In genomic region chr21:15096146-15096545, GRCh38 we compare ENCODE assay signal across 40 cellular contexts.
"Had no signal": no experiment of that assay in that cellular context is flagged by ENCODE, and none has a peak within 500 bp of the region (broad histone marks: within the 10 kb centered on the region; RNA-seq: fewer than 3 reads in every experiment).

No MANE protein-coding gene starts in this region.

- H3K9me3 Mint-ChIP-seq: activated CD4-positive, alpha-beta memory T cell treated with anti-CD3 and anti-CD28 coated beads, Interleukin-2, amount 10 ng/mL, durations not matched to agents 7 days and 5 days; activated CD4-positive, alpha-beta T cell treated with anti-CD3 and anti-CD28 coated beads, Interleukin-2, amount 10 ng/mL, durations not matched to agents 7 days and 5 days; activated naive CD4-positive, alpha-beta T cell treated with anti-CD3 and anti-CD28 coated beads, Interleukin-2, amount 10 ng/mL, durations not matched to agents 7 days and 5 days; activated naive CD4-positive, alpha-beta T cell treated with anti-CD3 and anti-CD28 coated beads, Interleukin-2, amount 50 U/mL, for 24 hours; activated naive CD8-positive, alpha-beta T cell treated with anti-CD3 and anti-CD28 coated beads, Interleukin-2, amount 10 ng/mL, durations not matched to agents 7 days and 5 days; activated naive CD8-positive, alpha-beta T cell treated with anti-CD3 and anti-CD28 coated beads, Interleukin-2, amount 50 U/mL, for 24 hours; activated T-cell treated with anti-CD3 and anti-CD28 coated beads, Interleukin-2, amount 50 U/mL, for 24 hours; activated T-helper 2 cell treated with anti-CD3 and anti-CD28 coated beads, Interferon-gamma antibody, Interleukin-2, Interleukin-4, amounts not matched to agents 10 μg/mL and 5 μg/mL and 100 μg/mL, durations not matched to agents 14 hours and 24 hours and 36 hours; central memory CD8-positive, alpha-beta T cell; T-helper 1 cell treated with Interleukin-12 subunit alpha and Interleukin-12 subunit beta and Interleukin-4 antibody, amounts not matched to agents 30 μg/mL and 1 μg/mL, for 36 hours; T-helper 2 cell treated with Interferon-gamma antibody and Interleukin-4, amounts not matched to agents 5 μg/mL and 100 μg/mL, for 36 hours; WTC11 had no signal

- DNase-seq: activated CD4-positive, alpha-beta memory T cell treated with anti-CD3 and anti-CD28 coated beads, Interleukin-2, amount 10 ng/mL, durations not matched to agents 7 days and 5 days; activated CD4-positive, alpha-beta T cell treated with anti-CD3 and anti-CD28 coated beads for 1 hour; activated CD4-positive, alpha-beta T cell treated with anti-CD3 and anti-CD28 coated beads for 36 hours; activated CD4-positive, alpha-beta T cell treated with anti-CD3 and anti-CD28 coated beads for 48 hours; activated CD4-positive, alpha-beta T cell treated with anti-CD3 and anti-CD28 coated beads, Interleukin-2, amount 10 ng/mL, durations not matched to agents 7 days and 5 days; activated CD4-positive, alpha-beta T cell treated with anti-CD3 and anti-CD28 coated beads, Interleukin-2, amount 50 U/mL, for 48 hours; activated CD4-positive, CD25-positive, alpha-beta regulatory T cell; activated CD8-positive, alpha-beta memory T cell treated with anti-CD3 and anti-CD28 coated beads for 24 hours; activated CD8-positive, alpha-beta memory T cell treated with anti-CD3 and anti-CD28 coated beads, Interleukin-2, amount 10 ng/mL, durations not matched to agents 7 days and 5 days; activated CD8-positive, alpha-beta memory T cell treated with anti-CD3 and anti-CD28 coated beads, Interleukin-2, amount 50 U/mL, for 48 hours; activated CD8-positive, alpha-beta T cell treated with anti-CD3 and anti-CD28 coated beads, Interleukin-2, amount 10 ng/mL, durations not matched to agents 7 days and 5 days; activated effector memory CD4-positive, alpha-beta T cell treated with Interleukin-2 at 50 U/mL for 16 hours; activated gamma-delta T cell; activated naive CD4-positive, alpha-beta T cell treated with anti-CD3 and anti-CD28 coated beads, Interleukin-2, amount 10 ng/mL, durations not matched to agents 7 days and 5 days; activated naive CD4-positive, alpha-beta T cell treated with Interleukin-2 at 50 U/mL for 16 hours; activated naive CD8-positive, alpha-beta T cell treated with anti-CD3 and anti-CD28 coated beads, Interleukin-2, amount 10 ng/mL, durations not matched to agents 7 days and 5 days; activated naive CD8-positive, alpha-beta T cell treated with anti-CD3 and anti-CD28 coated beads, Interleukin-2, amount 50 U/mL, for 24 hours; activated T-cell treated with anti-CD3 and anti-CD28 coated beads, Interleukin-2, amount 50 U/mL, for 24 hours; activated T-cell treated with anti-CD3 and anti-CD28 coated beads, Interleukin-2, amount 50 U/mL, for 48 hours; amygdala; anterior cingulate cortex; caudate nucleus; cerebellar nuclear complex; T-helper 1 cell; T-helper 2 cell; T-helper 9 cell had no signal

- ATAC-seq: activated CD4-positive, alpha-beta T cell treated with anti-CD3 and anti-CD28 coated beads for 36 hours; activated CD4-positive, CD25-positive, alpha-beta regulatory T cell treated with anti-CD3 and anti-CD28 coated beads, Interleukin-2, amount 50 U/mL, for 24 hours; activated CD8-positive, alpha-beta memory T cell treated with anti-CD3 and anti-CD28 coated beads, Interleukin-2, amount 10 ng/mL, durations not matched to agents 7 days and 5 days; activated CD8-positive, alpha-beta T cell treated with anti-CD3 and anti-CD28 coated beads, Interleukin-2, amount 10 ng/mL, durations not matched to agents 7 days and 5 days; activated naive CD8-positive, alpha-beta T cell treated with anti-CD3 and anti-CD28 coated beads, Interleukin-2, amount 50 U/mL, for 24 hours; WTC11 had no signal

- H3K4me1 Mint-ChIP-seq: activated CD4-positive, alpha-beta memory T cell treated with anti-CD3 and anti-CD28 coated beads, Interleukin-2, amount 10 ng/mL, durations not matched to agents 7 days and 5 days; activated CD4-positive, alpha-beta T cell treated with anti-CD3 and anti-CD28 coated beads for 36 hours; activated CD4-positive, alpha-beta T cell treated with anti-CD3 and anti-CD28 coated beads, Interleukin-2, amount 10 ng/mL, durations not matched to agents 7 days and 5 days; activated CD8-positive, alpha-beta memory T cell treated with anti-CD3 and anti-CD28 coated beads, Interleukin-2, amount 10 ng/mL, durations not matched to agents 7 days and 5 days; activated naive CD4-positive, alpha-beta T cell treated with anti-CD3 and anti-CD28 coated beads, Interleukin-2, amount 10 ng/mL, durations not matched to agents 7 days and 5 days; activated naive CD4-positive, alpha-beta T cell treated with anti-CD3 and anti-CD28 coated beads, Interleukin-2, amount 50 U/mL, for 24 hours; activated naive CD8-positive, alpha-beta T cell treated with anti-CD3 and anti-CD28 coated beads, Interleukin-2, amount 10 ng/mL, durations not matched to agents 7 days and 5 days; activated naive CD8-positive, alpha-beta T cell treated with anti-CD3 and anti-CD28 coated beads, Interleukin-2, amount 50 U/mL, for 24 hours; central memory CD8-positive, alpha-beta T cell had no signal

- H3K4me3 ChIP-seq: ascending aorta, cardiac muscle cell had no signal

- H3K36me3 ChIP-seq: ascending aorta, cardiac muscle cell had no signal

- FAIRE-seq: bronchial epithelial cell, TTC549 had no signal

- H3K27me3 ChIP-seq: ascending aorta, cardiac muscle cell had no signal

- H3K27ac ChIP-seq: ascending aorta, cardiac muscle cell, VCaP had no signal

- H3K4me1 ChIP-seq: ascending aorta had no signal

- H3K9me3 ChIP-seq: ascending aorta had no signal

- H3K4me3 Mint-ChIP-seq: activated CD4-positive, alpha-beta memory T cell treated with anti-CD3 and anti-CD28 coated beads, Interleukin-2, amount 10 ng/mL, durations not matched to agents 7 days and 5 days; activated CD4-positive, alpha-beta T cell treated with anti-CD3 and anti-CD28 coated beads for 36 hours; activated CD4-positive, alpha-beta T cell treated with anti-CD3 and anti-CD28 coated beads, Interleukin-2, amount 10 ng/mL, durations not matched to agents 7 days and 5 days; activated CD8-positive, alpha-beta memory T cell treated with anti-CD3 and anti-CD28 coated beads, Interleukin-2, amount 10 ng/mL, durations not matched to agents 7 days and 5 days; activated CD8-positive, alpha-beta T cell treated with anti-CD3 and anti-CD28 coated beads, Interleukin-2, amount 10 ng/mL, durations not matched to agents 7 days and 5 days; activated naive CD4-positive, alpha-beta T cell treated with anti-CD3 and anti-CD28 coated beads, Interleukin-2, amount 10 ng/mL, durations not matched to agents 7 days and 5 days; activated naive CD4-positive, alpha-beta T cell treated with anti-CD3 and anti-CD28 coated beads, Interleukin-2, amount 50 U/mL, for 24 hours; activated naive CD8-positive, alpha-beta T cell; activated naive CD8-positive, alpha-beta T cell treated with anti-CD3 and anti-CD28 coated beads, Interleukin-2, amount 10 ng/mL, durations not matched to agents 7 days and 5 days; activated naive CD8-positive, alpha-beta T cell treated with anti-CD3 and anti-CD28 coated beads, Interleukin-2, amount 50 U/mL, for 24 hours; activated T-cell treated with anti-CD3 and anti-CD28 coated beads, Interleukin-2, amount 50 U/mL, for 24 hours; brain; central memory CD8-positive, alpha-beta T cell; T-helper 1 cell treated with Interleukin-12 subunit alpha and Interleukin-12 subunit beta and Interleukin-4 antibody, amounts not matched to agents 30 μg/mL and 1 μg/mL, for 36 hours; T-helper 2 cell treated with Interferon-gamma antibody and Interleukin-4, amounts not matched to agents 5 μg/mL and 100 μg/mL, for 36 hours; WTC11 had no signal

- H3K27ac Mint-ChIP-seq: activated CD4-positive, alpha-beta memory T cell treated with anti-CD3 and anti-CD28 coated beads, Interleukin-2, amount 10 ng/mL, durations not matched to agents 7 days and 5 days; activated CD4-positive, alpha-beta T cell treated with anti-CD3 and anti-CD28 coated beads for 36 hours; activated CD4-positive, alpha-beta T cell treated with anti-CD3 and anti-CD28 coated beads, Interleukin-2, amount 10 ng/mL, durations not matched to agents 7 days and 5 days; activated CD8-positive, alpha-beta memory T cell treated with anti-CD3 and anti-CD28 coated beads, Interleukin-2, amount 10 ng/mL, durations not matched to agents 7 days and 5 days; activated CD8-positive, alpha-beta T cell treated with anti-CD3 and anti-CD28 coated beads, Interleukin-2, amount 10 ng/mL, durations not matched to agents 7 days and 5 days; activated naive CD4-positive, alpha-beta T cell treated with anti-CD3 and anti-CD28 coated beads, Interleukin-2, amount 10 ng/mL, durations not matched to agents 7 days and 5 days; activated naive CD4-positive, alpha-beta T cell treated with anti-CD3 and anti-CD28 coated beads, Interleukin-2, amount 50 U/mL, for 24 hours; activated naive CD8-positive, alpha-beta T cell; activated naive CD8-positive, alpha-beta T cell treated with anti-CD3 and anti-CD28 coated beads, Interleukin-2, amount 10 ng/mL, durations not matched to agents 7 days and 5 days; activated naive CD8-positive, alpha-beta T cell treated with anti-CD3 and anti-CD28 coated beads, Interleukin-2, amount 50 U/mL, for 24 hours; activated T-cell treated with anti-CD3 and anti-CD28 coated beads, Interleukin-2, amount 50 U/mL, for 24 hours; activated T-helper 2 cell treated with anti-CD3 and anti-CD28 coated beads, Interferon-gamma antibody, Interleukin-2, Interleukin-4, amounts not matched to agents 10 μg/mL and 5 μg/mL and 100 μg/mL, durations not matched to agents 14 hours and 24 hours and 36 hours; brain; T-helper 1 cell treated with Interleukin-12 subunit alpha and Interleukin-12 subunit beta and Interleukin-4 antibody, amounts not matched to agents 30 μg/mL and 1 μg/mL, for 36 hours; T-helper 2 cell treated with Interferon-gamma antibody and Interleukin-4, amounts not matched to agents 5 μg/mL and 100 μg/mL, for 36 hours; WTC11 had no signal

- H3K36me3 Mint-ChIP-seq: activated CD8-positive, alpha-beta memory T cell treated with anti-CD3 and anti-CD28 coated beads, Interleukin-2, amount 10 ng/mL, durations not matched to agents 7 days and 5 days; activated naive CD4-positive, alpha-beta T cell treated with anti-CD3 and anti-CD28 coated beads, Interleukin-2, amount 10 ng/mL, durations not matched to agents 7 days and 5 days; activated naive CD4-positive, alpha-beta T cell treated with anti-CD3 and anti-CD28 coated beads, Interleukin-2, amount 50 U/mL, for 24 hours; activated naive CD8-positive, alpha-beta T cell; activated naive CD8-positive, alpha-beta T cell treated with anti-CD3 and anti-CD28 coated beads, Interleukin-2, amount 10 ng/mL, durations not matched to agents 7 days and 5 days; brain; WTC11 had no signal

- H3K27me3 Mint-ChIP-seq: activated CD4-positive, alpha-beta T cell treated with anti-CD3 and anti-CD28 coated beads for 36 hours; activated CD4-positive, alpha-beta T cell treated with anti-CD3 and anti-CD28 coated beads, Interleukin-2, amount 10 ng/mL, durations not matched to agents 7 days and 5 days; activated CD8-positive, alpha-beta memory T cell treated with anti-CD3 and anti-CD28 coated beads, Interleukin-2, amount 10 ng/mL, durations not matched to agents 7 days and 5 days; activated naive CD4-positive, alpha-beta T cell treated with anti-CD3 and anti-CD28 coated beads, Interleukin-2, amount 10 ng/mL, durations not matched to agents 7 days and 5 days; activated naive CD4-positive, alpha-beta T cell treated with anti-CD3 and anti-CD28 coated beads, Interleukin-2, amount 50 U/mL, for 24 hours; activated naive CD8-positive, alpha-beta T cell; activated naive CD8-positive, alpha-beta T cell treated with anti-CD3 and anti-CD28 coated beads, Interleukin-2, amount 50 U/mL, for 24 hours; activated T-cell treated with anti-CD3 and anti-CD28 coated beads, Interleukin-2, amount 50 U/mL, for 24 hours; brain; central memory CD8-positive, alpha-beta T cell had no signal
